Comparison of ENCODE assay signal across 8 cellular contexts in the genomic region with DNA sequence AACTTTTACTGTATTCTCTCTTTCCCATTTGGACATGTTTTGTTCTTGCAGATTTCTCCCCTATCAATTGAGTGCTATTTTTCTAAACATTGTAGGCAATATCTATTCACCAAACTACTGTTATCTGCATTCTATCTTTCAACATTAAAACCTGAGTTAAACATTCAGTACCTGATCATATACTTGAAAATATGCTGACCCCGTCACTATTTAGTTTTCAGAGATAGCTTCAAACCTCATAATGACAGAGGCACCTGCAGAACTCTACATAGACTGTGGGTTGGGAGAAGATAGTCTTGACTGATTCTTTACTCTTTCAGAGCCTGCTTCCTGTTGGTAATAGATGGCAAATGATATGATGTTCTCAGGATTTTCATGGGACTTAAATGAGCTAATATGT.
"Had no signal": no experiment of that assay in that cellular context is flagged by ENCODE, and none has a peak within 500 bp of the region (broad histone marks: within the 10 kb centered on the region; RNA-seq: fewer than 3 reads in every experiment).

No MANE protein-coding gene starts in this region.

- ATAC-seq: GM12878 had no signal

- FAIRE-seq: G401.6, GM12878, GM12891, GM12892, GM18507, GM19239 had no signal

- DNase-seq: GDM1, GF-D8 had no signal

- H3K4me3 ChIP-seq: GM12878 had no signal
